Comparison of ENCODE assay signal across 17 cellular contexts in genomic region chr11:44351898-44352498, GRCh38. TPM values are rescaled to one million over a fixed set of nuclear protein-coding genes. Genes with fewer than 3 reads are reported as not detected.
A peak's percentile ranks its signal among the peaks of the same experiment; 100 is the strongest.
DNase-seq lines count a peak whose midpoint lies in the region; ATAC-seq, FAIRE-seq and TF ChIP-seq lines count a peak whose summit lies in the region.
"Had no signal": no experiment of that assay in that cellular context is flagged by ENCODE, and none has a peak within 500 bp of the region (broad histone marks: within the 10 kb centered on the region; RNA-seq: fewer than 3 reads in every experiment).

No MANE protein-coding gene starts in this region.

- H3K4me3 ChIP-seq in PC-3 (ENCODE audit: low read length): no peak overlapping the region
- H3K4me3 ChIP-seq: BLaER1, psoas muscle had no signal

- DNase-seq in 8988T (peak; percentile 41), GM19239 (ENCODE audit: insufficient read length, low spot score) (no peak), PC-3 (no peak), germinal center (ENCODE audit: low spot score) (peak; percentile 12), NOMO-1 (lab: John Stamatoyannopoulos, UW; ENCODE audit: unreplicated experiment in 2 of 2) (no peak)
- DNase-seq: activated CD8-positive, alpha-beta T cell treated with anti-CD3 and anti-CD28 coated beads, Interleukin-2, amount 10 ng/mL, durations not matched to agents 7 days and 5 days; GDM1; psoas muscle; stimulated activated CD4-positive, alpha-beta T cell treated with anti-CD3 and anti-CD28 coated beads, Interleukin-2, amount 100 ng/mL, for 24 hours had no signal

- no peaks in the 10 kb centered on the region for H3K9me3 ChIP-seq in PC-3 (ENCODE audit: low read length)
- H3K9me3 ChIP-seq: BLaER1, psoas muscle had no signal

- H3K4me2 ChIP-seq in PC-3 (ENCODE audit: low read length): no peak overlapping the region

- no peaks in the 10 kb centered on the region for H3K36me3 ChIP-seq in PC-3 (ENCODE audit: low read depth, low read length)
- H3K36me3 ChIP-seq: BLaER1 had no signal

- no peak overlapping the region for H3K27ac ChIP-seq in PC-3 (ENCODE audit: low read length)
- H3K27ac ChIP-seq: BLaER1, psoas muscle had no signal

- H3K4me1 ChIP-seq in PC-3 (ENCODE audit: insufficient read depth, low read length): no peaks in the 10 kb centered on the region
- H3K4me1 ChIP-seq: psoas muscle had no signal

- intact Hi-C loops in PC-3 (cut with micrococcal nuclease): no loop called here

- no peaks in the 10 kb centered on the region for H3F3A ChIP-seq in PC-3 (ENCODE audit: low read length, unreplicated experiment)

- H4K20me1 ChIP-seq in PC-3 (ENCODE audit: low read length): no peaks in the 10 kb centered on the region
- H4K20me1 ChIP-seq: BLaER1 had no signal

- H3K79me2 ChIP-seq in PC-3 (ENCODE audit: low read length): no peaks in the 10 kb centered on the region

- no peak overlapping the region for H2AFZ ChIP-seq in PC-3 (ENCODE audit: low read length)

- 0 out of 2 replicates have a peak, but pooled peaks have one; percentile 22 for TF ChIP-seq CTCF in PC-3 (conservative IDR thresholded peaks at IDR 0.05; ENCODE audit: low read depth, low read length)

- no peak for ATAC-seq in PC-3
- no peak for ATAC-seq in GM21786 (IDR thresholded peaks at IDR 0.05; ENCODE audit: unreplicated experiment)
- no peak for ATAC-seq in GM21390 (IDR thresholded peaks at IDR 0.05; ENCODE audit: unreplicated experiment)
- no peak for ATAC-seq in GM18511 (IDR thresholded peaks at IDR 0.05; ENCODE audit: unreplicated experiment)
- ATAC-seq: activated CD8-positive, alpha-beta T cell treated with anti-CD3 and anti-CD28 coated beads, Interleukin-2, amount 10 ng/mL, durations not matched to agents 7 days and 5 days; psoas muscle; stimulated activated effector memory CD8-positive, alpha-beta T cell treated with anti-CD3 and anti-CD28 coated beads, Interleukin-12 subunit alpha, Interleukin-12 subunit beta, amount 100 ng/mL, for 72 hours had no signal

- POLR2A ChIA-PET in PC-3 (lab: Charles Lee; ENCODE audit: unreplicated experiment): no interaction called here

- H3K9me2 ChIP-seq in PC-3 (replicated peaks; ENCODE audit: low read length): no peaks in the 10 kb centered on the region

- H3K27me3 ChIP-seq in PC-3 (ENCODE audit: low read length): peaks cover 13% of the 10 kb centered on the region
- H3K27me3 ChIP-seq: BLaER1 had no signal

- H3K9ac ChIP-seq in PC-3 (ENCODE audit: low read length): no peak overlapping the region
- H3K9ac ChIP-seq: BLaER1 had no signal

- peak; percentile 40 for FAIRE-seq in GM19239 (lab: Jason Lieb, UNC)
- FAIRE-seq: endothelial cell of umbilical vein, RCC 7860 had no signal

- CTCF ChIA-PET in PC-3 (lab: Charles Lee): no interaction called here

- BruUV-seq in PC-3 (replicated peaks; lab: Mats Ljungman, UMichigan): no TSS peak

RNA-seq across cellular contexts. Expression of gene ALX4, which starts 42.1 kb away (rescaled TPM):
- total RNA-seq in PC-3 (2014; rRNA removed): not detected in 2 replicates
- total RNA-seq: activated CD8-positive, alpha-beta T cell treated with anti-CD3 and anti-CD28 coated beads, Interleukin-2, amount 10 ng/mL, durations not matched to agents 7 days and 5 days; endothelial cell of umbilical vein; mononuclear cell had no signal

Comparison
In these comparisons a context has a peak if more than half of its experiments do, and no peak if none do; other contexts are left out.
1. DNase-seq: peak in 8988T (single experiment) and germinal center (single experiment); none in GM19239 (single experiment), PC-3 (single experiment) and NOMO-1 (0 of 2).